Comparison of ENCODE assay signal across 8 cellular contexts in the genomic region with DNA sequence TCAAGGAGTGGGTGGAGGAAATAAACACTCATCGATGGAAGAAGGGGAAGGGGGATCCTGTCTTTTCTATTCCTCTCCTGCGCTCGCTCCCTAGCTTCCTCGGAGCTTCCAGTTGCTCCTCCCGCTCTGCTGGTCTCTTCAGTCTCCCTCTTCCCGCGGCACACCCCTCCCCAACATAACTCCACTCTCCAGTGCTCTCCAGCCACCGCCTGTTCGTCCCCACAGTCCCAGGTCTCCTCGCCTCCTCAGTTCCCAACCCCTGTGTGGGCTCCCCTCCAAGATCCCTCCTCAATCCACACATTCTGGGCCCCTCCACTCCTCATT. TPM values are rescaled to one million over a fixed set of nuclear protein-coding genes. Genes with fewer than 3 reads are reported as not detected.
DNase-seq lines count a peak whose midpoint lies in the region; ATAC-seq, FAIRE-seq and TF ChIP-seq lines count a peak whose summit lies in the region.

No MANE protein-coding gene starts in this region.

- in situ Hi-C loops in Panc1 (cut with HindIII; ENCODE audit: low pct_unique_long_range_greater_than_20kb, low sequenced_read_pairs): no loop called here

- dilution Hi-C loops in endothelial cell of umbilical vein (cut with MboI; ENCODE audit: extremely low pct_ligation_motif_present, low sequenced_read_pairs): no loop called here

- peak overlapping the region; percentile 89 for H3K9ac ChIP-seq in endothelial cell of umbilical vein (replicated peaks; ENCODE audit: extremely low read depth, insufficient read depth, low read length)

- H3K4me3 ChIP-seq in A673 (ENCODE audit: low read depth, low read length, poor library complexity, severe bottlenecking) (peak overlapping the region; percentile 93), Panc1 (ENCODE audit: low read depth in 2 of 2, low read length in 2 of 2) (peak overlapping the region; percentile 94 to 99), endothelial cell of umbilical vein (replicated peaks in 1 of 3; ENCODE audit: insufficient read depth in 1 of 3, low read depth in 1 of 3, low read length in 3 of 3) (peak overlapping the region; percentile 58 to 97 (median 64))
- peak overlapping the region; percentile 86 for H3K4me3 ChIP-seq in naive thymus-derived CD4-positive, alpha-beta T cell (ENCODE audit: low read length)

- CTCF ChIA-PET in A673 (lab: Charles Lee) (interaction anchor here (1.1 kb wide), 1 partner anchor 14 kb away, joined by 3 read pairs; no protein-coding TSS in a partner anchor), Panc1 (lab: Charles Lee) (interaction anchor here (1.0 kb wide), 1 partner anchor 483 kb away, joined by 4 read pairs; no protein-coding TSS in a partner anchor), endothelial cell of umbilical vein (lab: Charles Lee) (interaction anchor here (0.6 to 2.9 kb wide), 26 partner anchors 8 to 489 kb away, joined by 3 to 19 read pairs (median 4); partner anchors contain the start of genes TTC12 and USP28)
- CTCF ChIA-PET in naive thymus-derived CD4-positive, alpha-beta T cell (lab: Charles Lee): interaction anchor here (0.5 to 0.8 kb wide), 2 partner anchors 458 to 460 kb away, joined by 3 read pairs; no protein-coding TSS in a partner anchor

- no peaks in the 10 kb centered on the region for H3K9me1 ChIP-seq in endothelial cell of umbilical vein (replicated peaks; ENCODE audit: control insufficient read depth, extremely low read depth, insufficient read depth, low read length)

- peak overlapping the region; percentile 92 to 100 (median 98) for H3K4me3 Mint-ChIP-seq in naive thymus-derived CD4-positive, alpha-beta T cell

- H3K9me3 ChIP-seq in A673 (ENCODE audit: low read depth, low read length, poor library complexity, severe bottlenecking) (no peaks in the 10 kb centered on the region), Panc1 (ENCODE audit: control insufficient read depth, insufficient read depth, low read depth, low read length) (no peaks in the 10 kb centered on the region), endothelial cell of umbilical vein (replicated peaks; ENCODE audit: control insufficient read depth, insufficient read depth, low read length) (no peaks in the 10 kb centered on the region)
- no peaks in the 10 kb centered on the region for H3K9me3 ChIP-seq in naive thymus-derived CD4-positive, alpha-beta T cell (ENCODE audit: control insufficient read depth in 2 of 3, low read length in 3 of 3)

- no peak for TF ChIP-seq POLR2A in endothelial cell of umbilical vein (IDR thresholded peaks at IDR 0.05; ENCODE audit: low read depth, low read length)

- FAIRE-seq in endothelial cell of umbilical vein (lab: Jason Lieb, UNC): no peak

- H3K27me3 Mint-ChIP-seq in naive thymus-derived CD4-positive, alpha-beta T cell: peaks cover 0 to 10% (median 0%) of the 10 kb centered on the region in 5 donors

- TF ChIP-seq CTCF in A673 (conservative IDR thresholded peaks at IDR 0.05; ENCODE audit: low read depth, low read length): no peak
- no peak for TF ChIP-seq CTCF in Panc1 (IDR thresholded peaks at IDR 0.05)
- TF ChIP-seq CTCF in endothelial cell of umbilical vein (IDR thresholded peaks at IDR 0.05; ENCODE audit: extremely low read depth in 1 of 2, insufficient read depth in 1 of 2, low read depth in 1 of 2, low read length in 2 of 2): no peak

- peak overlapping the region; percentile 44 for H3K4me2 ChIP-seq in endothelial cell of umbilical vein (ENCODE audit: insufficient read depth, low read length)

- no peaks in the 10 kb centered on the region for H4K20me1 ChIP-seq in endothelial cell of umbilical vein (replicated peaks; ENCODE audit: control insufficient read depth, extremely low read depth, insufficient read depth, low read length)

- H3K79me2 ChIP-seq in endothelial cell of umbilical vein (ENCODE audit: control insufficient read depth, insufficient read depth, low read length): peaks cover 24% of the 10 kb centered on the region

- H3K27ac Mint-ChIP-seq in naive thymus-derived CD4-positive, alpha-beta T cell: peak overlapping the region; percentile 80 to 97 (median 93)

- peaks cover 7% of the 10 kb centered on the region for H3K4me1 ChIP-seq in A673 (ENCODE audit: insufficient read depth, low read length, poor library complexity, severe bottlenecking)
- H3K4me1 ChIP-seq in Panc1 (ENCODE audit: control insufficient read depth, insufficient read depth, low read length): peaks cover 4% of the 10 kb centered on the region
- H3K4me1 ChIP-seq in endothelial cell of umbilical vein (ENCODE audit: control insufficient read depth, extremely low read depth, insufficient read depth, low read length): peaks cover 6% of the 10 kb centered on the region
- H3K4me1 ChIP-seq in naive thymus-derived CD4-positive, alpha-beta T cell (ENCODE audit: control insufficient read depth in 2 of 2, insufficient read depth in 2 of 2, low read length in 2 of 2): peaks cover 0 to 4% of the 10 kb centered on the region in 2 donors

- peak; percentile 48 for DNase-seq in A673 (ENCODE audit: low spot score)
- no peak for DNase-seq in Panc1 (ENCODE audit: low read depth, low spot score)
- DNase-seq in endothelial cell of umbilical vein (ENCODE audit: low read depth, low spot score): no peak
- peak in 2 of 9 donors; percentile 6 to 8 for DNase-seq in naive thymus-derived CD4-positive, alpha-beta T cell
- no peak for DNase-seq in globus pallidus (ENCODE audit: low spot score)
- no peak for DNase-seq in NCI-H2081 treated with DMSO at 0.1 percent for 48 hours (lab: John Stamatoyannopoulos, UW)
- DNase-seq in posterior vena cava (ENCODE audit: low spot score): no peak

- POLR2A ChIA-PET in A673 (lab: Charles Lee; ENCODE audit: low non-redundant PET): interaction anchor here (0.6 kb wide), 1 partner anchor 26 kb away, joined by 3 read pairs; no protein-coding TSS in a partner anchor
- POLR2A ChIA-PET in Panc1 (lab: Charles Lee): no interaction called here
- POLR2A ChIA-PET in endothelial cell of umbilical vein (lab: Charles Lee): interaction anchor here (0.6 to 0.7 kb wide), 2 partner anchors 56 to 84 kb away, joined by 3 to 4 read pairs; no protein-coding TSS in a partner anchor
- POLR2A ChIA-PET in naive thymus-derived CD4-positive, alpha-beta T cell (lab: Charles Lee): interaction anchor here (0.6 kb wide), 1 partner anchor 1597 kb away, joined by 3 read pairs; no protein-coding TSS in a partner anchor

- H2AFZ ChIP-seq in endothelial cell of umbilical vein (ENCODE audit: low read depth, low read length): peak overlapping the region; percentile 62

- H3K4me1 Mint-ChIP-seq in naive thymus-derived CD4-positive, alpha-beta T cell: peaks cover 20 to 42% (median 33%) of the 10 kb centered on the region in 7 donors

- H3K9me3 Mint-ChIP-seq in naive thymus-derived CD4-positive, alpha-beta T cell: no peaks in the 10 kb centered on the region

- H3K27me3 ChIP-seq in A673 (replicated peaks; ENCODE audit: insufficient read depth, low read depth, low read length, poor library complexity) (no peaks in the 10 kb centered on the region), Panc1 (ENCODE audit: control insufficient read depth, insufficient read depth, low read length) (peaks cover 4% of the 10 kb centered on the region), endothelial cell of umbilical vein (ENCODE audit: control insufficient read depth in 2 of 2, insufficient read depth in 2 of 2, low read length in 2 of 2) (peaks cover 11 to 22% of the 10 kb centered on the region in 2 experiments)
- no peaks in the 10 kb centered on the region for H3K27me3 ChIP-seq in naive thymus-derived CD4-positive, alpha-beta T cell (ENCODE audit: control insufficient read depth in 2 of 2, insufficient read depth in 2 of 2, low read length in 2 of 2)

- peak; percentile 28 for ATAC-seq in GM18511 (IDR thresholded peaks at IDR 0.05; ENCODE audit: unreplicated experiment)
- ATAC-seq in Panc1: peak; percentile 67
- ATAC-seq in naive thymus-derived CD4-positive, alpha-beta T cell: no peak

- intact Hi-C loops in A673 (cut with micrococcal nuclease; ENCODE audit: unreplicated experiment) (loop anchor here (10.0 kb wide), 1 partner anchor 218 kb away; no protein-coding TSS in a partner anchor), Panc1 (cut with micrococcal nuclease; ENCODE audit: unreplicated experiment) (no loop called here), endothelial cell of umbilical vein (cut with micrococcal nuclease) (loop anchor here (1.0 to 10.0 kb wide), 5 partner anchors 102 to 629 kb away; partner anchors contain the start of genes ANKK1, C11orf71, RBM7 and TTC12), posterior vena cava (cut with DNase I) (no loop called here)
- intact Hi-C loops in naive thymus-derived CD4-positive, alpha-beta T cell (cut with micrococcal nuclease): loop anchor here (1.0 to 10.0 kb wide), 11 partner anchors 24 to 1902 kb away; partner anchors contain the start of genes C11orf71 (in 2 of the 2), PTS (in 2 of the 2), RBM7 (in 2 of the 2) and TTC12 (in 2 of the 2)

- BruUV-seq in A673 (replicated peaks; lab: Mats Ljungman, UMichigan): no TSS peak
- BruUV-seq in Panc1 (replicated peaks; lab: Mats Ljungman, UMichigan): no TSS peak
- no TSS peak for BruUV-seq in endothelial cell of umbilical vein (replicated peaks; lab: Mats Ljungman, UMichigan)

- H3K27ac ChIP-seq in A673 (ENCODE audit: low read depth, low read length, poor library complexity, severe bottlenecking) (peak overlapping the region; percentile 88), Panc1 (ENCODE audit: low read length) (peak overlapping the region; percentile 98), endothelial cell of umbilical vein (ENCODE audit: insufficient read depth, low read depth, low read length) (peak overlapping the region; percentile 59)
- H3K27ac ChIP-seq in naive thymus-derived CD4-positive, alpha-beta T cell (ENCODE audit: low read depth, low read length): peak overlapping the region; percentile 81

- peaks cover under 1 to 13% (median 4%) of the 10 kb centered on the region in 5 donors for H3K36me3 Mint-ChIP-seq in naive thymus-derived CD4-positive, alpha-beta T cell

- H3K36me3 ChIP-seq in A673 (ENCODE audit: insufficient read depth, low read length, poor library complexity, severe bottlenecking): peaks cover 7% of the 10 kb centered on the region
- H3K36me3 ChIP-seq in Panc1 (ENCODE audit: control insufficient read depth, insufficient read depth, low read length): peaks cover under 1% of the 10 kb centered on the region
- no peaks in the 10 kb centered on the region for H3K36me3 ChIP-seq in endothelial cell of umbilical vein (ENCODE audit: control insufficient read depth in 2 of 2, extremely low read depth in 1 of 2, insufficient read depth in 2 of 2, low read length in 2 of 2)
- H3K36me3 ChIP-seq in naive thymus-derived CD4-positive, alpha-beta T cell (ENCODE audit: control insufficient read depth in 2 of 3, insufficient read depth in 3 of 3, low read length in 3 of 3): peaks cover 0 to 13% (median 0%) of the 10 kb centered on the region in 3 experiments

RNA-seq across cellular contexts. Expression of gene ZW10, which starts 0.4 kb away (rescaled TPM):
- 31.4 TPM in 2 replicates for total RNA-seq in A673 (2021)
- total RNA-seq in Panc1 (2021; ENCODE audit: unreplicated experiment): 31.5 TPM
- polyA plus RNA-seq in Panc1 (2012; ENCODE audit: insufficient read length): 15.7 TPM
- 22.1 and 22.9 TPM in 2 replicates for total RNA-seq in endothelial cell of umbilical vein
- polyA plus RNA-seq in endothelial cell of umbilical vein: 6.4 and 7.5 TPM in 2 replicates
- 12.4 TPM in 2 replicates for polyA plus RNA-seq in endothelial cell of umbilical vein (2011; cell fraction: cytosol; rRNA removed)
- 11.2 and 13.0 TPM in 2 replicates for polyA plus RNA-seq in endothelial cell of umbilical vein (2011; cell fraction: nucleus; rRNA removed)
- polyA plus RNA-seq in endothelial cell of umbilical vein (2012): 17.0 and 24.8 TPM in 2 replicates
- polyA minus RNA-seq in endothelial cell of umbilical vein: 14.8 and 14.9 TPM in 2 replicates
- polyA minus RNA-seq in endothelial cell of umbilical vein (2011; cell fraction: cytosol; rRNA and poly(A)+ RNA removed): 13.6 TPM
- polyA minus RNA-seq in endothelial cell of umbilical vein (2011; cell fraction: nucleus; rRNA and poly(A)+ RNA removed): 15.1 and 18.4 TPM in 2 replicates
- total RNA-seq in naive thymus-derived CD4-positive, alpha-beta T cell: 10 to 100 TPM in 3 of 5 experiments, 1 to 10 TPM in 2; 5.0 to 19.0 (median 10.2) TPM
- polyA plus RNA-seq in naive thymus-derived CD4-positive, alpha-beta T cell: 10 to 100 TPM; 13.8 to 21.2 TPM
- total RNA-seq in posterior vena cava: 10 to 100 TPM in 1 of 2 donors, 1 to 10 TPM in 1; 9.6 to 10.5 TPM

RNA-seq across cellular contexts. Expression of gene CLDN25, which starts 6.5 kb away (rescaled TPM):
- total RNA-seq in A673 (2021) (not detected in 2 replicates), Panc1 (2021; ENCODE audit: unreplicated experiment) (not detected), endothelial cell of umbilical vein (not detected in 2 replicates), posterior vena cava (not detected)
- not detected for polyA plus RNA-seq in Panc1 (2012; ENCODE audit: insufficient read length)
- not detected in 2 replicates for polyA plus RNA-seq in endothelial cell of umbilical vein
- not detected in 2 replicates for polyA plus RNA-seq in endothelial cell of umbilical vein (2011; cell fraction: cytosol; rRNA removed)
- not detected in 2 replicates for polyA plus RNA-seq in endothelial cell of umbilical vein (2011; cell fraction: nucleus; rRNA removed)
- polyA plus RNA-seq in endothelial cell of umbilical vein (2012): not detected in 2 replicates
- polyA minus RNA-seq in endothelial cell of umbilical vein: not detected in 2 replicates
- polyA minus RNA-seq in endothelial cell of umbilical vein (2011; cell fraction: cytosol; rRNA and poly(A)+ RNA removed): not detected
- polyA minus RNA-seq in endothelial cell of umbilical vein (2011; cell fraction: nucleus; rRNA and poly(A)+ RNA removed): not detected in 2 replicates
- not detected for total RNA-seq in naive thymus-derived CD4-positive, alpha-beta T cell
- not detected for polyA plus RNA-seq in naive thymus-derived CD4-positive, alpha-beta T cell

Comparison
In these comparisons a context has a peak if more than half of its experiments do, and no peak if none do; other contexts are left out.
1. intact Hi-C loops: an anchor here in A673 (10.0 kb wide), endothelial cell of umbilical vein (1.0 to 10.0 kb wide) and naive thymus-derived CD4-positive, alpha-beta T cell (1.0 to 10.0 kb wide); none called in Panc1 and posterior vena cava.